ENCODE assay signal across 2 cellular contexts in the genomic region with DNA sequence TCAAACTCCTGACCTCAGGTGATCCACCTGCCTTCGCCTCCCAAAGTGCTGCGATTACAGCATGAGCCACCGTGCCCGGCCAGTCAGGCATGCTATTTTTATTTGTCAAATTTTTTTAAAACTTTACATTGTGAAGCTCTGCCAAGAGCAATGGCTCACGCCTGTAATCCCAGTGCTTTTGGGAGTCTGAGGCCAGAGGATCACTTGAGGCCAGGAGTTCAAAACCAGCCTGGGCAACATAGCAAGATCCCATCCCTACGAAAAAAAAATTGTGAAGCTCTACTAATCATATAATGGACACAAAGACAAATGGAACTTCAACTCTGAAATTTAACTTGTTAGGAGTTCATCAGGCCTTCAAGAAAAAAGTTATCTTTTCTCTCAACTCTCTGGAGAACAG.
TF ChIP-seq lines count a peak whose summit lies in the region.

No MANE protein-coding gene starts in this region.

TF ChIP-seq in SK-N-SH, 30 proteins besides CTCF, POLR2A, EP300 and RAD21 (continued from another document):
- TF ChIP-seq TEAD4 (IDR thresholded peaks at IDR 0.05; ENCODE audit: borderline replicate concordance, insufficient read depth) (no peak), CHD2 (IDR thresholded peaks at IDR 0.05; ENCODE audit: low read length, partially characterized antibody) (no peak), EZH2phosphoT487 (IDR thresholded peaks at IDR 0.05; ENCODE audit: borderline replicate concordance, low read depth) (no peak), RCOR1 (IDR thresholded peaks at IDR 0.05; ENCODE audit: low read length) (no peak), TCF12 (IDR thresholded peaks at IDR 0.05) (no peak), FOXJ3 (CRISPR knock-in tag; IDR thresholded peaks at IDR 0.05) (no peak), SMC3 (IDR thresholded peaks at IDR 0.05; ENCODE audit: low read depth, low read length) (no peak), FOXM1 (IDR thresholded peaks at IDR 0.05; ENCODE audit: low read depth) (no peak)
- TF ChIP-seq, protein P1, sequence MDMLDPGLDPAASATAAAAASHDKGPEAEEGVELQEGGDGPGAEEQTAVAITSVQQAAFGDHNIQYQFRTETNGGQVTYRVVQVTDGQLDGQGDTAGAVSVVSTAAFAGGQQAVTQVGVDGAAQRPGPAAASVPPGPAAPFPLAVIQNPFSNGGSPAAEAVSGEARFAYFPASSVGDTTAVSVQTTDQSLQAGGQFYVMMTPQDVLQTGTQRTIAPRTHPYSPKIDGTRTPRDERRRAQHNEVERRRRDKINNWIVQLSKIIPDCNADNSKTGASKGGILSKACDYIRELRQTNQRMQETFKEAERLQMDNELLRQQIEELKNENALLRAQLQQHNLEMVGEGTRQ (IDR thresholded peaks at IDR 0.05; ENCODE audit: borderline replicate concordance, low read depth, low read length) = no peak
- TF ChIP-seq, protein P2, sequence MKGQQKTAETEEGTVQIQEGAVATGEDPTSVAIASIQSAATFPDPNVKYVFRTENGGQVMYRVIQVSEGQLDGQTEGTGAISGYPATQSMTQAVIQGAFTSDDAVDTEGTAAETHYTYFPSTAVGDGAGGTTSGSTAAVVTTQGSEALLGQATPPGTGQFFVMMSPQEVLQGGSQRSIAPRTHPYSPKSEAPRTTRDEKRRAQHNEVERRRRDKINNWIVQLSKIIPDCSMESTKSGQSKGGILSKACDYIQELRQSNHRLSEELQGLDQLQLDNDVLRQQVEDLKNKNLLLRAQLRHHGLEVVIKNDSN (IDR thresholded peaks at IDR 0.05; ENCODE audit: borderline replicate concordance, low read depth) = no peak
TF ChIP-seq in SK-N-SH: peak in this region for 0.

TF ChIP-seq in SK-N-SH treated with all-trans-retinoic acid at 6 μM for 48 hours, 23 proteins besides CTCF, POLR2A, EP300 and RAD21:
- TF ChIP-seq, protein P3, sequence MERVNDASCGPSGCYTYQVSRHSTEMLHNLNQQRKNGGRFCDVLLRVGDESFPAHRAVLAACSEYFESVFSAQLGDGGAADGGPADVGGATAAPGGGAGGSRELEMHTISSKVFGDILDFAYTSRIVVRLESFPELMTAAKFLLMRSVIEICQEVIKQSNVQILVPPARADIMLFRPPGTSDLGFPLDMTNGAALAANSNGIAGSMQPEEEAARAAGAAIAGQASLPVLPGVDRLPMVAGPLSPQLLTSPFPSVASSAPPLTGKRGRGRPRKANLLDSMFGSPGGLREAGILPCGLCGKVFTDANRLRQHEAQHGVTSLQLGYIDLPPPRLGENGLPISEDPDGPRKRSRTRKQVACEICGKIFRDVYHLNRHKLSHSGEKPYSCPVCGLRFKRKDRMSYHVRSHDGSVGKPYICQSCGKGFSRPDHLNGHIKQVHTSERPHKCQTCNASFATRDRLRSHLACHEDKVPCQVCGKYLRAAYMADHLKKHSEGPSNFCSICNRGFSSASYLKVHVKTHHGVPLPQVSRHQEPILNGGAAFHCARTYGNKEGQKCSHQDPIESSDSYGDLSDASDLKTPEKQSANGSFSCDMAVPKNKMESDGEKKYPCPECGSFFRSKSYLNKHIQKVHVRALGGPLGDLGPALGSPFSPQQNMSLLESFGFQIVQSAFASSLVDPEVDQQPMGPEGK (CRISPR knock-in tag; IDR thresholded peaks at IDR 0.05; ENCODE audit: borderline replicate concordance) = no peak
- TF ChIP-seq BACH2 (CRISPR knock-in tag; IDR thresholded peaks at IDR 0.05; ENCODE audit: borderline replicate concordance) (no peak), RARB (CRISPR knock-in tag; IDR thresholded peaks at IDR 0.05) (no peak), CSDC2 (CRISPR knock-in tag; IDR thresholded peaks at IDR 0.05) (no peak), ZNF8 (CRISPR knock-in tag; IDR thresholded peaks at IDR 0.05) (no peak), TCF4 (CRISPR knock-in tag; IDR thresholded peaks at IDR 0.05; ENCODE audit: borderline replicate concordance) (no peak), ESRRG (CRISPR knock-in tag; IDR thresholded peaks at IDR 0.05) (no peak), ISL1 (CRISPR knock-in tag; IDR thresholded peaks at IDR 0.05) (no peak), PPARA (CRISPR knock-in tag; IDR thresholded peaks at IDR 0.05; ENCODE audit: borderline replicate concordance) (no peak), OSR1 (CRISPR knock-in tag; IDR thresholded peaks at IDR 0.05) (no peak), ZNF70 (CRISPR knock-in tag; IDR thresholded peaks at IDR 0.05) (no peak), ZFP30 (CRISPR knock-in tag; IDR thresholded peaks at IDR 0.05) (no peak)
- TF ChIP-seq, protein P4, sequence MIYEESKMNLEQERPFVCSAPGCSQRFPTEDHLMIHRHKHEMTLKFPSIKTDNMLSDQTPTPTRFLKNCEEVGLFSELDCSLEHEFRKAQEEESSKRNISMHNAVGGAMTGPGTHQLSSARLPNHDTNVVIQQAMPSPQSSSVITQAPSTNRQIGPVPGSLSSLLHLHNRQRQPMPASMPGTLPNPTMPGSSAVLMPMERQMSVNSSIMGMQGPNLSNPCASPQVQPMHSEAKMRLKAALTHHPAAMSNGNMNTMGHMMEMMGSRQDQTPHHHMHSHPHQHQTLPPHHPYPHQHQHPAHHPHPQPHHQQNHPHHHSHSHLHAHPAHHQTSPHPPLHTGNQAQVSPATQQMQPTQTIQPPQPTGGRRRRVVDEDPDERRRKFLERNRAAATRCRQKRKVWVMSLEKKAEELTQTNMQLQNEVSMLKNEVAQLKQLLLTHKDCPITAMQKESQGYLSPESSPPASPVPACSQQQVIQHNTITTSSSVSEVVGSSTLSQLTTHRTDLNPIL (CRISPR knock-in tag; IDR thresholded peaks at IDR 0.05; ENCODE audit: low read depth) = no peak
- TF ChIP-seq, protein P5, sequence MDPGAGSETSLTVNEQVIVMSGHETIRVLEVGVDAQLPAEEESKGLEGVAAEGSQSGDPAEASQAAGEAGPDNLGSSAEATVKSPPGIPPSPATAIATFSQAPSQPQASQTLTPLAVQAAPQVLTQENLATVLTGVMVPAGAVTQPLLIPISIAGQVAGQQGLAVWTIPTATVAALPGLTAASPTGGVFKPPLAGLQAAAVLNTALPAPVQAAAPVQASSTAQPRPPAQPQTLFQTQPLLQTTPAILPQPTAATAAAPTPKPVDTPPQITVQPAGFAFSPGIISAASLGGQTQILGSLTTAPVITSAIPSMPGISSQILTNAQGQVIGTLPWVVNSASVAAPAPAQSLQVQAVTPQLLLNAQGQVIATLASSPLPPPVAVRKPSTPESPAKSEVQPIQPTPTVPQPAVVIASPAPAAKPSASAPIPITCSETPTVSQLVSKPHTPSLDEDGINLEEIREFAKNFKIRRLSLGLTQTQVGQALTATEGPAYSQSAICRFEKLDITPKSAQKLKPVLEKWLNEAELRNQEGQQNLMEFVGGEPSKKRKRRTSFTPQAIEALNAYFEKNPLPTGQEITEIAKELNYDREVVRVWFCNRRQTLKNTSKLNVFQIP (CRISPR knock-in tag; IDR thresholded peaks at IDR 0.05; ENCODE audit: borderline replicate concordance, low read depth) = no peak
- TF ChIP-seq, protein P6, sequence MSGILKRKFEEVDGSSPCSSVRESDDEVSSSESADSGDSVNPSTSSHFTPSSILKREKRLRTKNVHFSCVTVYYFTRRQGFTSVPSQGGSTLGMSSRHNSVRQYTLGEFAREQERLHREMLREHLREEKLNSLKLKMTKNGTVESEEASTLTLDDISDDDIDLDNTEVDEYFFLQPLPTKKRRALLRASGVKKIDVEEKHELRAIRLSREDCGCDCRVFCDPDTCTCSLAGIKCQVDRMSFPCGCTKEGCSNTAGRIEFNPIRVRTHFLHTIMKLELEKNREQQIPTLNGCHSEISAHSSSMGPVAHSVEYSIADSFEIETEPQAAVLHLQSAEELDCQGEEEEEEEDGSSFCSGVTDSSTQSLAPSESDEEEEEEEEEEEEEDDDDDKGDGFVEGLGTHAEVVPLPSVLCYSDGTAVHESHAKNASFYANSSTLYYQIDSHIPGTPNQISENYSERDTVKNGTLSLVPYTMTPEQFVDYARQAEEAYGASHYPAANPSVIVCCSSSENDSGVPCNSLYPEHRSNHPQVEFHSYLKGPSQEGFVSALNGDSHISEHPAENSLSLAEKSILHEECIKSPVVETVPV (CRISPR knock-in tag; IDR thresholded peaks at IDR 0.05) = no peak
